In the genomic region with DNA sequence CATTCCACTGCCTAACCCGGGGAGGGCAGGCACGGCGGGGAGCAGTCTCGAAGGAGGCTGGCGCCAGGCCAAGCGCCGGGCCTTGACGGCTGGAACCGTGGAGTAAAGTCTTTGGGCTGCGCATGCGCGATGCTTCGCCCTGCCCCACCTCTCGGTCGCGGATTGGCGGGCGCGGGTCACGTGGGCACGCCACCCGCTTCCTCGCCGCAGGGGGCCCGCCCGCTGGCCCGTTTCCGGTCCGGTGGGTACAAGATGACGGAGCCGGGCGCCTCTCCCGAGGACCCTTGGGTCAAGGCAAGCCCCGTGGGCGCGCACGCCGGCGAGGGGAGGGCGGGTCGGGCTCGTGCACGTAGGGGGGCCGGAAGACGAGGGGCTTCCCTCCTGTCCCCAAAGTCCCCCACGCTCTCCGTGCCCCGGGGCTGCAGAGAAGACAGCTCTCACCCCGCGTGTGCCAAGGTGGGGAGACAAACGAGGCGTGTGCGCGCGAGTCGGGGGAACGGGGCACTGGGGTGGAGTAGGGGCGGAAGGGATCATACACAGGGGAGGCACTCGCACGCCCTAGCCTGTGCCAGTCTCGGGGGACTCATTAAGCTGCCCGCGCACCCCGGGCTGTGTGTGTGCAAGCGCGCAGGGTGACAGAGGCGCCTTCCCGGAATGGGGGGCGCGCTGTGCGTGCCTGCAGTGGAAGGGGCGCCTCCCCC, we compare ENCODE assay signal across 1 cellular context.
TF ChIP-seq lines count a peak whose summit lies in the region.

A gene with protein sequence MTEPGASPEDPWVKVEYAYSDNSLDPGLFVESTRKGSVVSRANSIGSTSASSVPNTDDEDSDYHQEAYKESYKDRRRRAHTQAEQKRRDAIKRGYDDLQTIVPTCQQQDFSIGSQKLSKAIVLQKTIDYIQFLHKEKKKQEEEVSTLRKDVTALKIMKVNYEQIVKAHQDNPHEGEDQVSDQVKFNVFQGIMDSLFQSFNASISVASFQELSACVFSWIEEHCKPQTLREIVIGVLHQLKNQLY (plus strand): TSS at position 228 of the 701 bp plus-strand sequence. CDS start 25 bp downstream, at position 253.

TF ChIP-seq in HepG2, 621 proteins besides CTCF, POLR2A, EP300 and RAD21 (continued from another document and continues in another):
- TF ChIP-seq ZNF597 (CRISPR knock-in tag; IDR thresholded peaks at IDR 0.05) (no peak), ZBTB37 (CRISPR knock-in tag; IDR thresholded peaks at IDR 0.05) (no peak), HIVEP1 (CRISPR knock-in tag; IDR thresholded peaks at IDR 0.05) (peak; percentile 84), ETV5 (CRISPR knock-in tag; IDR thresholded peaks at IDR 0.05; ENCODE audit: borderline replicate concordance) (peak; percentile 98), NRL (CRISPR knock-in tag; IDR thresholded peaks at IDR 0.05; ENCODE audit: borderline replicate concordance) (peak; percentile 46; the same call in 1 of the 2 replicates), MEIS1 (CRISPR knock-in tag; IDR thresholded peaks at IDR 0.05; ENCODE audit: borderline replicate concordance) (peak; percentile 94), SMARCC2 (IDR thresholded peaks at IDR 0.05) (no peak), ZNF879 (CRISPR knock-in tag; IDR thresholded peaks at IDR 0.05) (no peak), PHF20 (CRISPR knock-in tag; IDR thresholded peaks at IDR 0.05) (peak; percentile 90), ZNF749 (CRISPR knock-in tag; IDR thresholded peaks at IDR 0.05; ENCODE audit: borderline replicate concordance) (peak; percentile 66), RFX1 (IDR thresholded peaks at IDR 0.05) (no peak), ZNF256 (CRISPR knock-in tag; conservative IDR thresholded peaks at IDR 0.05) (no peak), ZNF234 (CRISPR knock-in tag; conservative IDR thresholded peaks at IDR 0.05) (no peak), MIER3 (CRISPR knock-in tag; IDR thresholded peaks at IDR 0.05; ENCODE audit: borderline replicate concordance) (no peak; the same call in 1 of the 2 replicates), ERF (CRISPR knock-in tag; IDR thresholded peaks at IDR 0.05) (peak; percentile 95; the same call in 1 of the 2 replicates), HNF4A (CRISPR knock-in tag; IDR thresholded peaks at IDR 0.05) (peak; percentile 74), ZNF350 (CRISPR knock-in tag; IDR thresholded peaks at IDR 0.05; ENCODE audit: borderline replicate concordance, low read depth) (peak; percentile 91; the same call in 1 of the 2 replicates), ZNF317 (CRISPR knock-in tag; IDR thresholded peaks at IDR 0.05) (peak; percentile 81), ZNF33B (CRISPR knock-in tag; IDR thresholded peaks at IDR 0.05) (no peak), REL (CRISPR knock-in tag; conservative IDR thresholded peaks at IDR 0.05) (0 out of 2 replicates have a peak, but pooled peaks have one; percentile 79), CCDC6 (CRISPR knock-in tag; IDR thresholded peaks at IDR 0.05) (no peak), PLRG1 (conservative IDR thresholded peaks at IDR 0.05) (no peak), ZNF430 (CRISPR knock-in tag; IDR thresholded peaks at IDR 0.05) (peak; percentile 98), ZNF484 (CRISPR knock-in tag; IDR thresholded peaks at IDR 0.05; ENCODE audit: borderline replicate concordance, low read depth) (peak; percentile 46; the same call in 1 of the 2 replicates), ZSCAN25 (CRISPR knock-in tag; IDR thresholded peaks at IDR 0.05) (peak; percentile 16; the same call in 1 of the 2 replicates), FUBP1 (CRISPR knock-in tag; IDR thresholded peaks at IDR 0.05; ENCODE audit: borderline replicate concordance) (no peak), KMT2B (CRISPR knock-in tag; IDR thresholded peaks at IDR 0.05) (peak; percentile 82), ZNF207 (IDR thresholded peaks at IDR 0.05; ENCODE audit: borderline replicate concordance) (no peak), ZSCAN22 (CRISPR knock-in tag; IDR thresholded peaks at IDR 0.05) (no peak)
- TF ChIP-seq, protein P1, sequence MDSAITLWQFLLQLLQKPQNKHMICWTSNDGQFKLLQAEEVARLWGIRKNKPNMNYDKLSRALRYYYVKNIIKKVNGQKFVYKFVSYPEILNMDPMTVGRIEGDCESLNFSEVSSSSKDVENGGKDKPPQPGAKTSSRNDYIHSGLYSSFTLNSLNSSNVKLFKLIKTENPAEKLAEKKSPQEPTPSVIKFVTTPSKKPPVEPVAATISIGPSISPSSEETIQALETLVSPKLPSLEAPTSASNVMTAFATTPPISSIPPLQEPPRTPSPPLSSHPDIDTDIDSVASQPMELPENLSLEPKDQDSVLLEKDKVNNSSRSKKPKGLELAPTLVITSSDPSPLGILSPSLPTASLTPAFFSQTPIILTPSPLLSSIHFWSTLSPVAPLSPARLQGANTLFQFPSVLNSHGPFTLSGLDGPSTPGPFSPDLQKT (CRISPR knock-in tag; IDR thresholded peaks at IDR 0.05; ENCODE audit: borderline replicate concordance), result 0 out of 2 replicates have a peak, but pooled peaks have one; percentile 41
- TF ChIP-seq, protein P2, sequence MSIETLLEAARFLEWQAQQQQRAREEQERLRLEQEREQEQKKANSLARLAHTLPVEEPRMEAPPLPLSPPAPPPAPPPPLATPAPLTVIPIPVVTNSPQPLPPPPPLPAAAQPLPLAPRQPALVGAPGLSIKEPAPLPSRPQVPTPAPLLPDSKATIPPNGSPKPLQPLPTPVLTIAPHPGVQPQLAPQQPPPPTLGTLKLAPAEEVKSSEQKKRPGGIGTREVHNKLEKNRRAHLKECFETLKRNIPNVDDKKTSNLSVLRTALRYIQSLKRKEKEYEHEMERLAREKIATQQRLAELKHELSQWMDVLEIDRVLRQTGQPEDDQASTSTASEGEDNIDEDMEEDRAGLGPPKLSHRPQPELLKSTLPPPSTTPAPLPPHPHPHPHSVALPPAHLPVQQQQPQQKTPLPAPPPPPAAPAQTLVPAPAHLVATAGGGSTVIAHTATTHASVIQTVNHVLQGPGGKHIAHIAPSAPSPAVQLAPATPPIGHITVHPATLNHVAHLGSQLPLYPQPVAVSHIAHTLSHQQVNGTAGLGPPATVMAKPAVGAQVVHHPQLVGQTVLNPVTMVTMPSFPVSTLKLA (IDR thresholded peaks at IDR 0.05), result peak; percentile 57
- TF ChIP-seq, protein P3, sequence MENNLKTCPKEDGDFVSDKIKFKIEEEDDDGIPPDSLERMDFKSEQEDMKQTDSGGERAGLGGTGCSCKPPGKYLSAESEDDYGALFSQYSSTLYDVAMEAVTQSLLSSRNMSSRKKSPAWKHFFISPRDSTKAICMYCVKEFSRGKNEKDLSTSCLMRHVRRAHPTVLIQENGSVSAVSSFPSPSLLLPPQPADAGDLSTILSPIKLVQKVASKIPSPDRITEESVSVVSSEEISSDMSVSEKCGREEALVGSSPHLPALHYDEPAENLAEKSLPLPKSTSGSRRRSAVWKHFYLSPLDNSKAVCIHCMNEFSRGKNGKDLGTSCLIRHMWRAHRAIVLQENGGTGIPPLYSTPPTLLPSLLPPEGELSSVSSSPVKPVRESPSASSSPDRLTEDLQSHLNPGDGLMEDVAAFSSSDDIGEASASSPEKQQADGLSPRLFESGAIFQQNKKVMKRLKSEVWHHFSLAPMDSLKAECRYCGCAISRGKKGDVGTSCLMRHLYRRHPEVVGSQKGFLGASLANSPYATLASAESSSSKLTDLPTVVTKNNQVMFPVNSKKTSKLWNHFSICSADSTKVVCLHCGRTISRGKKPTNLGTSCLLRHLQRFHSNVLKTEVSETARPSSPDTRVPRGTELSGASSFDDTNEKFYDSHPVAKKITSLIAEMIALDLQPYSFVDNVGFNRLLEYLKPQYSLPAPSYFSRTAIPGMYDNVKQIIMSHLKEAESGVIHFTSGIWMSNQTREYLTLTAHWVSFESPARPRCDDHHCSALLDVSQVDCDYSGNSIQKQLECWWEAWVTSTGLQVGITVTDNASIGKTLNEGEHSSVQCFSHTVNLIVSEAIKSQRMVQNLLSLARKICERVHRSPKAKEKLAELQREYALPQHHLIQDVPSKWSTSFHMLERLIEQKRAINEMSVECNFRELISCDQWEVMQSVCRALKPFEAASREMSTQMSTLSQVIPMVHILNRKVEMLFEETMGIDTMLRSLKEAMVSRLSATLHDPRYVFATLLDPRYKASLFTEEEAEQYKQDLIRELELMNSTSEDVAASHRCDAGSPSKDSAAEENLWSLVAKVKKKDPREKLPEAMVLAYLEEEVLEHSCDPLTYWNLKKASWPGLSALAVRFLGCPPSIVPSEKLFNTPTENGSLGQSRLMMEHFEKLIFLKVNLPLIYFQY (CRISPR knock-in tag; IDR thresholded peaks at IDR 0.05; ENCODE audit: borderline replicate concordance), result peak; percentile 100
- TF ChIP-seq, protein P4, sequence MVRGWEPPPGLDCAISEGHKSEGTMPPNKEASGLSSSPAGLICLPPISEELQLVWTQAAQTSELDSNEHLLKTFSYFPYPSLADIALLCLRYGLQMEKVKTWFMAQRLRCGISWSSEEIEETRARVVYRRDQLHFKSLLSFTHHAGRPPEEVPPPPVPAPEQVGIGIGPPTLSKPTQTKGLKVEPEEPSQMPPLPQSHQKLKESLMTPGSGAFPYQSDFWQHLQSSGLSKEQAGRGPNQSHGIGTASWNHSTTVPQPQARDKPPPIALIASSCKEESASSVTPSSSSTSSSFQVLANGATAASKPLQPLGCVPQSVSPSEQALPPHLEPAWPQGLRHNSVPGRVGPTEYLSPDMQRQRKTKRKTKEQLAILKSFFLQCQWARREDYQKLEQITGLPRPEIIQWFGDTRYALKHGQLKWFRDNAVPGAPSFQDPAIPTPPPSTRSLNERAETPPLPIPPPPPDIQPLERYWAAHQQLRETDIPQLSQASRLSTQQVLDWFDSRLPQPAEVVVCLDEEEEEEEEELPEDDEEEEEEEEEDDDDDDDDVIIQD (CRISPR knock-in tag; IDR thresholded peaks at IDR 0.05; ENCODE audit: low read depth), result peak; percentile 43; the same call in 1 of the 2 replicates
- TF ChIP-seq, protein P5, sequence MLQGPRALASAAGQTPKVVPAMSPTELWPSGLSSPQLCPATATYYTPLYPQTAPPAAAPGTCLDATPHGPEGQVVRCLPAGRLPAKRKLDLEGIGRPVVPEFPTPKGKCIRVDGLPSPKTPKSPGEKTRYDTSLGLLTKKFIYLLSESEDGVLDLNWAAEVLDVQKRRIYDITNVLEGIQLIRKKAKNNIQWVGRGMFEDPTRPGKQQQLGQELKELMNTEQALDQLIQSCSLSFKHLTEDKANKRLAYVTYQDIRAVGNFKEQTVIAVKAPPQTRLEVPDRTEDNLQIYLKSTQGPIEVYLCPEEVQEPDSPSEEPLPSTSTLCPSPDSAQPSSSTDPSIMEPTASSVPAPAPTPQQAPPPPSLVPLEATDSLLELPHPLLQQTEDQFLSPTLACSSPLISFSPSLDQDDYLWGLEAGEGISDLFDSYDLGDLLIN (CRISPR knock-in tag; IDR thresholded peaks at IDR 0.05; ENCODE audit: borderline replicate concordance), result no peak
- TF ChIP-seq, protein P6, sequence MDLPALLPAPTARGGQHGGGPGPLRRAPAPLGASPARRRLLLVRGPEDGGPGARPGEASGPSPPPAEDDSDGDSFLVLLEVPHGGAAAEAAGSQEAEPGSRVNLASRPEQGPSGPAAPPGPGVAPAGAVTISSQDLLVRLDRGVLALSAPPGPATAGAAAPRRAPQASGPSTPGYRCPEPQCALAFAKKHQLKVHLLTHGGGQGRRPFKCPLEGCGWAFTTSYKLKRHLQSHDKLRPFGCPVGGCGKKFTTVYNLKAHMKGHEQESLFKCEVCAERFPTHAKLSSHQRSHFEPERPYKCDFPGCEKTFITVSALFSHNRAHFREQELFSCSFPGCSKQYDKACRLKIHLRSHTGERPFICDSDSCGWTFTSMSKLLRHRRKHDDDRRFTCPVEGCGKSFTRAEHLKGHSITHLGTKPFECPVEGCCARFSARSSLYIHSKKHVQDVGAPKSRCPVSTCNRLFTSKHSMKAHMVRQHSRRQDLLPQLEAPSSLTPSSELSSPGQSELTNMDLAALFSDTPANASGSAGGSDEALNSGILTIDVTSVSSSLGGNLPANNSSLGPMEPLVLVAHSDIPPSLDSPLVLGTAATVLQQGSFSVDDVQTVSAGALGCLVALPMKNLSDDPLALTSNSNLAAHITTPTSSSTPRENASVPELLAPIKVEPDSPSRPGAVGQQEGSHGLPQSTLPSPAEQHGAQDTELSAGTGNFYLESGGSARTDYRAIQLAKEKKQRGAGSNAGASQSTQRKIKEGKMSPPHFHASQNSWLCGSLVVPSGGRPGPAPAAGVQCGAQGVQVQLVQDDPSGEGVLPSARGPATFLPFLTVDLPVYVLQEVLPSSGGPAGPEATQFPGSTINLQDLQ (CRISPR knock-in tag; IDR thresholded peaks at IDR 0.05), result no peak
